1 cellular context compared by ENCODE assay signal in the genomic region with DNA sequence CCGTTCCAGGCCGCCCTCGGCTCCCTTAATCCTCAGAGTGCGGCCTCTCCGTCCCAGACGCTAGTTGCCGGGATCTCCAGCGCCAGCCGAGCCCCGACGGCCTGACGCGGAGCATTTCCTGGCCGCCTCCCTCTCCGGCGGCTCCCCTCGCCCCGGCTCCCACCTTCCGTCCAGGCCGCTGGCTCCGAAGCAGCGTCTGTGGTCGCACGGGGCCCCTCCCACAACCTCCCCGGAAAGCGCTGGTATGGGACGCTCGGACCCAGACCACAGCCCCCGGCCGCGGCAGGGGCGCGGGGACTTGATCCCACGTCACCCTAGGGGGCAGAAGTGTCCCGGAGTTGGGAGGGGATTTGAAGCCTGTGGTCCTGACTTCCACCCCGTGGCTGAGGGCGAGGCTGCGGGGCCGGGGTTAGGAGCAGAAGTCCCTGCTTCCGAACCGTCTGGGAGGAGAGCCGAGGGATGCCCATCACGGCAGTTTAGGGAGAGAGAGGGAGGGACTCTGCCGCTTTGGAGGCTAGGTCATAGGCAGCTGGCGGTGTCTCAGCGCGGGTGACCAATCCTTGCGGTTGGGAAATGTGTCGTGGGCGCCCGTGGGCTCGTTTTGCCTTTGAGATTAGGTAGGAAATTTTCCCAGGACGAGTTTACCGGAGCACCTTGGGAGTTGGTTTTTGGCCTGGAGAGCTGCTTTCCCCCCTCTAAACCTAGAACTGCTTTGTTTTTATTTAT.
TF ChIP-seq lines count a peak whose summit lies in the region.

No MANE protein-coding gene starts in this region.

TF ChIP-seq in K562, 482 proteins besides CTCF, POLR2A, EP300 and RAD21 (continued from another document and continues in another):
- TF ChIP-seq CBX3 (IDR thresholded peaks at IDR 0.05; ENCODE audit: borderline replicate concordance in 1 of 2, low read length in 2 of 2) (0 out of 3 replicates have a peak, but pooled peaks of 1 of the 2 experiments have one; percentile 9), L3MBTL2 (IDR thresholded peaks at IDR 0.05) (peak; percentile 37), SMARCA4 (IDR thresholded peaks at IDR 0.05) (0 out of 2 replicates have a peak, but pooled peaks have one; percentile 53), NR1H2 (CRISPR knock-in tag; IDR thresholded peaks at IDR 0.05) (0 out of 2 replicates have a peak, but pooled peaks have one; percentile 62), ZBTB1 (CRISPR knock-in tag; IDR thresholded peaks at IDR 0.05; ENCODE audit: borderline replicate concordance, low read depth) (0 out of 2 replicates have a peak, but pooled peaks have one; percentile 1), EGR1 (conservative IDR thresholded peaks at IDR 0.05) (0 out of 2 replicates have a peak, but pooled peaks have one; percentile 12), RBM22 (IDR thresholded peaks at IDR 0.05; ENCODE audit: low read depth, low read length, poor library complexity, severe bottlenecking) (peak; percentile 56), ETS1 (conservative IDR thresholded peaks at IDR 0.05; ENCODE audit: control insufficient read depth, low read depth, low read length) (peak; percentile 28; the same call in 1 of the 2 replicates), ZNF232 (CRISPR knock-in tag; IDR thresholded peaks at IDR 0.05) (0 out of 2 replicates have a peak, but pooled peaks have one; percentile 56), CREB3L1 (IDR thresholded peaks at IDR 0.05; ENCODE audit: borderline replicate concordance, low read depth) (peak; percentile 38; the same call in 1 of the 2 replicates), LARP7 (IDR thresholded peaks at IDR 0.05) (0 out of 2 replicates have a peak, but pooled peaks have one; percentile 10), NFIC (IDR thresholded peaks at IDR 0.05) (peak; percentile 74), ILF3 (IDR thresholded peaks at IDR 0.05; ENCODE audit: borderline replicate concordance) (peak; percentile 9; the same call in 1 of the 2 replicates), SIN3A (IDR thresholded peaks at IDR 0.05; ENCODE audit: borderline replicate concordance in 2 of 2, control insufficient read depth in 1 of 2, low read depth in 2 of 2, low read length in 2 of 2) (0 out of 4 replicates have a peak, but pooled peaks of 1 of the 2 experiments have one; percentile 28), PKNOX1 (IDR thresholded peaks at IDR 0.05) (peak; percentile 60), SMAD4 (CRISPR knock-in tag; conservative IDR thresholded peaks at IDR 0.05) (0 out of 2 replicates have a peak, but pooled peaks have one; percentile 12), NR3C1 (CRISPR knock-in tag; IDR thresholded peaks at IDR 0.05) (0 out of 2 replicates have a peak, but pooled peaks have one; percentile 50), NFYB (IDR thresholded peaks at IDR 0.05; ENCODE audit: extremely low read depth, insufficient read length) (peak; percentile 26), CREM (IDR thresholded peaks at IDR 0.05; ENCODE audit: low read depth) (peak; percentile 63), BCOR (IDR thresholded peaks at IDR 0.05) (peak; percentile 33; the same call in 1 of the 2 replicates)
- TF ChIP-seq, protein P1, sequence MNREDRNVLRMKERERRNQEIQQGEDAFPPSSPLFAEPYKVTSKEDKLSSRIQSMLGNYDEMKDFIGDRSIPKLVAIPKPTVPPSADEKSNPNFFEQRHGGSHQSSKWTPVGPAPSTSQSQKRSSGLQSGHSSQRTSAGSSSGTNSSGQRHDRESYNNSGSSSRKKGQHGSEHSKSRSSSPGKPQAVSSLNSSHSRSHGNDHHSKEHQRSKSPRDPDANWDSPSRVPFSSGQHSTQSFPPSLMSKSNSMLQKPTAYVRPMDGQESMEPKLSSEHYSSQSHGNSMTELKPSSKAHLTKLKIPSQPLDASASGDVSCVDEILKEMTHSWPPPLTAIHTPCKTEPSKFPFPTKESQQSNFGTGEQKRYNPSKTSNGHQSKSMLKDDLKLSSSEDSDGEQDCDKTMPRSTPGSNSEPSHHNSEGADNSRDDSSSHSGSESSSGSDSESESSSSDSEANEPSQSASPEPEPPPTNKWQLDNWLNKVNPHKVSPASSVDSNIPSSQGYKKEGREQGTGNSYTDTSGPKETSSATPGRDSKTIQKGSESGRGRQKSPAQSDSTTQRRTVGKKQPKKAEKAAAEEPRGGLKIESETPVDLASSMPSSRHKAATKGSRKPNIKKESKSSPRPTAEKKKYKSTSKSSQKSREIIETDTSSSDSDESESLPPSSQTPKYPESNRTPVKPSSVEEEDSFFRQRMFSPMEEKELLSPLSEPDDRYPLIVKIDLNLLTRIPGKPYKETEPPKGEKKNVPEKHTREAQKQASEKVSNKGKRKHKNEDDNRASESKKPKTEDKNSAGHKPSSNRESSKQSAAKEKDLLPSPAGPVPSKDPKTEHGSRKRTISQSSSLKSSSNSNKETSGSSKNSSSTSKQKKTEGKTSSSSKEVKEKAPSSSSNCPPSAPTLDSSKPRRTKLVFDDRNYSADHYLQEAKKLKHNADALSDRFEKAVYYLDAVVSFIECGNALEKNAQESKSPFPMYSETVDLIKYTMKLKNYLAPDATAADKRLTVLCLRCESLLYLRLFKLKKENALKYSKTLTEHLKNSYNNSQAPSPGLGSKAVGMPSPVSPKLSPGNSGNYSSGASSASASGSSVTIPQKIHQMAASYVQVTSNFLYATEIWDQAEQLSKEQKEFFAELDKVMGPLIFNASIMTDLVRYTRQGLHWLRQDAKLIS (CRISPR knock-in tag; IDR thresholded peaks at IDR 0.05): 0 out of 2 replicates have a peak, but pooled peaks have one; percentile 85
- TF ChIP-seq, protein P2, sequence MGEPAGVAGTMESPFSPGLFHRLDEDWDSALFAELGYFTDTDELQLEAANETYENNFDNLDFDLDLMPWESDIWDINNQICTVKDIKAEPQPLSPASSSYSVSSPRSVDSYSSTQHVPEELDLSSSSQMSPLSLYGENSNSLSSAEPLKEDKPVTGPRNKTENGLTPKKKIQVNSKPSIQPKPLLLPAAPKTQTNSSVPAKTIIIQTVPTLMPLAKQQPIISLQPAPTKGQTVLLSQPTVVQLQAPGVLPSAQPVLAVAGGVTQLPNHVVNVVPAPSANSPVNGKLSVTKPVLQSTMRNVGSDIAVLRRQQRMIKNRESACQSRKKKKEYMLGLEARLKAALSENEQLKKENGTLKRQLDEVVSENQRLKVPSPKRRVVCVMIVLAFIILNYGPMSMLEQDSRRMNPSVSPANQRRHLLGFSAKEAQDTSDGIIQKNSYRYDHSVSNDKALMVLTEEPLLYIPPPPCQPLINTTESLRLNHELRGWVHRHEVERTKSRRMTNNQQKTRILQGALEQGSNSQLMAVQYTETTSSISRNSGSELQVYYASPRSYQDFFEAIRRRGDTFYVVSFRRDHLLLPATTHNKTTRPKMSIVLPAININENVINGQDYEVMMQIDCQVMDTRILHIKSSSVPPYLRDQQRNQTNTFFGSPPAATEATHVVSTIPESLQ (CRISPR knock-in tag; IDR thresholded peaks at IDR 0.05): peak; percentile 52; the same call in 1 of the 2 replicates
- TF ChIP-seq, protein P3, sequence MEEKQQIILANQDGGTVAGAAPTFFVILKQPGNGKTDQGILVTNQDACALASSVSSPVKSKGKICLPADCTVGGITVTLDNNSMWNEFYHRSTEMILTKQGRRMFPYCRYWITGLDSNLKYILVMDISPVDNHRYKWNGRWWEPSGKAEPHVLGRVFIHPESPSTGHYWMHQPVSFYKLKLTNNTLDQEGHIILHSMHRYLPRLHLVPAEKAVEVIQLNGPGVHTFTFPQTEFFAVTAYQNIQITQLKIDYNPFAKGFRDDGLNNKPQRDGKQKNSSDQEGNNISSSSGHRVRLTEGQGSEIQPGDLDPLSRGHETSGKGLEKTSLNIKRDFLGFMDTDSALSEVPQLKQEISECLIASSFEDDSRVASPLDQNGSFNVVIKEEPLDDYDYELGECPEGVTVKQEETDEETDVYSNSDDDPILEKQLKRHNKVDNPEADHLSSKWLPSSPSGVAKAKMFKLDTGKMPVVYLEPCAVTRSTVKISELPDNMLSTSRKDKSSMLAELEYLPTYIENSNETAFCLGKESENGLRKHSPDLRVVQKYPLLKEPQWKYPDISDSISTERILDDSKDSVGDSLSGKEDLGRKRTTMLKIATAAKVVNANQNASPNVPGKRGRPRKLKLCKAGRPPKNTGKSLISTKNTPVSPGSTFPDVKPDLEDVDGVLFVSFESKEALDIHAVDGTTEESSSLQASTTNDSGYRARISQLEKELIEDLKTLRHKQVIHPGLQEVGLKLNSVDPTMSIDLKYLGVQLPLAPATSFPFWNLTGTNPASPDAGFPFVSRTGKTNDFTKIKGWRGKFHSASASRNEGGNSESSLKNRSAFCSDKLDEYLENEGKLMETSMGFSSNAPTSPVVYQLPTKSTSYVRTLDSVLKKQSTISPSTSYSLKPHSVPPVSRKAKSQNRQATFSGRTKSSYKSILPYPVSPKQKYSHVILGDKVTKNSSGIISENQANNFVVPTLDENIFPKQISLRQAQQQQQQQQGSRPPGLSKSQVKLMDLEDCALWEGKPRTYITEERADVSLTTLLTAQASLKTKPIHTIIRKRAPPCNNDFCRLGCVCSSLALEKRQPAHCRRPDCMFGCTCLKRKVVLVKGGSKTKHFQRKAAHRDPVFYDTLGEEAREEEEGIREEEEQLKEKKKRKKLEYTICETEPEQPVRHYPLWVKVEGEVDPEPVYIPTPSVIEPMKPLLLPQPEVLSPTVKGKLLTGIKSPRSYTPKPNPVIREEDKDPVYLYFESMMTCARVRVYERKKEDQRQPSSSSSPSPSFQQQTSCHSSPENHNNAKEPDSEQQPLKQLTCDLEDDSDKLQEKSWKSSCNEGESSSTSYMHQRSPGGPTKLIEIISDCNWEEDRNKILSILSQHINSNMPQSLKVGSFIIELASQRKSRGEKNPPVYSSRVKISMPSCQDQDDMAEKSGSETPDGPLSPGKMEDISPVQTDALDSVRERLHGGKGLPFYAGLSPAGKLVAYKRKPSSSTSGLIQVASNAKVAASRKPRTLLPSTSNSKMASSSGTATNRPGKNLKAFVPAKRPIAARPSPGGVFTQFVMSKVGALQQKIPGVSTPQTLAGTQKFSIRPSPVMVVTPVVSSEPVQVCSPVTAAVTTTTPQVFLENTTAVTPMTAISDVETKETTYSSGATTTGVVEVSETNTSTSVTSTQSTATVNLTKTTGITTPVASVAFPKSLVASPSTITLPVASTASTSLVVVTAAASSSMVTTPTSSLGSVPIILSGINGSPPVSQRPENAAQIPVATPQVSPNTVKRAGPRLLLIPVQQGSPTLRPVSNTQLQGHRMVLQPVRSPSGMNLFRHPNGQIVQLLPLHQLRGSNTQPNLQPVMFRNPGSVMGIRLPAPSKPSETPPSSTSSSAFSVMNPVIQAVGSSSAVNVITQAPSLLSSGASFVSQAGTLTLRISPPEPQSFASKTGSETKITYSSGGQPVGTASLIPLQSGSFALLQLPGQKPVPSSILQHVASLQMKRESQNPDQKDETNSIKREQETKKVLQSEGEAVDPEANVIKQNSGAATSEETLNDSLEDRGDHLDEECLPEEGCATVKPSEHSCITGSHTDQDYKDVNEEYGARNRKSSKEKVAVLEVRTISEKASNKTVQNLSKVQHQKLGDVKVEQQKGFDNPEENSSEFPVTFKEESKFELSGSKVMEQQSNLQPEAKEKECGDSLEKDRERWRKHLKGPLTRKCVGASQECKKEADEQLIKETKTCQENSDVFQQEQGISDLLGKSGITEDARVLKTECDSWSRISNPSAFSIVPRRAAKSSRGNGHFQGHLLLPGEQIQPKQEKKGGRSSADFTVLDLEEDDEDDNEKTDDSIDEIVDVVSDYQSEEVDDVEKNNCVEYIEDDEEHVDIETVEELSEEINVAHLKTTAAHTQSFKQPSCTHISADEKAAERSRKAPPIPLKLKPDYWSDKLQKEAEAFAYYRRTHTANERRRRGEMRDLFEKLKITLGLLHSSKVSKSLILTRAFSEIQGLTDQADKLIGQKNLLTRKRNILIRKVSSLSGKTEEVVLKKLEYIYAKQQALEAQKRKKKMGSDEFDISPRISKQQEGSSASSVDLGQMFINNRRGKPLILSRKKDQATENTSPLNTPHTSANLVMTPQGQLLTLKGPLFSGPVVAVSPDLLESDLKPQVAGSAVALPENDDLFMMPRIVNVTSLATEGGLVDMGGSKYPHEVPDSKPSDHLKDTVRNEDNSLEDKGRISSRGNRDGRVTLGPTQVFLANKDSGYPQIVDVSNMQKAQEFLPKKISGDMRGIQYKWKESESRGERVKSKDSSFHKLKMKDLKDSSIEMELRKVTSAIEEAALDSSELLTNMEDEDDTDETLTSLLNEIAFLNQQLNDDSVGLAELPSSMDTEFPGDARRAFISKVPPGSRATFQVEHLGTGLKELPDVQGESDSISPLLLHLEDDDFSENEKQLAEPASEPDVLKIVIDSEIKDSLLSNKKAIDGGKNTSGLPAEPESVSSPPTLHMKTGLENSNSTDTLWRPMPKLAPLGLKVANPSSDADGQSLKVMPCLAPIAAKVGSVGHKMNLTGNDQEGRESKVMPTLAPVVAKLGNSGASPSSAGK (IDR thresholded peaks at IDR 0.05): peak; percentile 19; the same call in 1 of the 2 replicates
